In genomic region chr19:42132851-42133528, GRCh38 we compare ENCODE assay signal across 7 cellular contexts. TPM values are rescaled to one million over a fixed set of nuclear protein-coding genes. Genes with fewer than 3 reads are reported as not detected.
A peak's percentile ranks its signal among the peaks of the same experiment; 100 is the strongest.
DNase-seq lines count a peak whose midpoint lies in the region; ATAC-seq and TF ChIP-seq lines count a peak whose summit lies in the region.

No MANE protein-coding gene starts in this region.

- DNase-seq in HuH-7 (ENCODE audit: low spot score): peak; percentile 90
- DNase-seq in PC-3: peak; percentile 71
- DNase-seq in activated T-cell treated with anti-CD3 and anti-CD28 coated beads, Interleukin-2, amount 50 U/mL, for 48 hours: peak; percentile 95
- DNase-seq in fibroblast of pulmonary artery (ENCODE audit: low read depth): no peak
- DNase-seq in stimulated activated naive CD8-positive, alpha-beta T cell treated with anti-CD3 and anti-CD28 coated beads, Interleukin-15, Interleukin-2, amounts not matched to agents 100 U/mL and 50 U/mL, for 24 hours: peak; percentile 90

- TF ChIP-seq CTCF in PC-3 (conservative IDR thresholded peaks at IDR 0.05; ENCODE audit: low read depth, low read length) (peak; percentile 82), fibroblast of pulmonary artery (IDR thresholded peaks at IDR 0.05; ENCODE audit: low read length, missing control alignments) (peak; percentile 59), nephron (IDR thresholded peaks at IDR 0.05; ENCODE audit: unreplicated experiment in 3 of 3) (peak; percentile 97 to 98 (median 98))

- BruUV-seq in PC-3 (replicated peaks; lab: Mats Ljungman, UMichigan): TSS peak; percentile 65

- POLR2A ChIA-PET in PC-3 (lab: Charles Lee; ENCODE audit: unreplicated experiment): interaction anchor here (0.5 kb wide), 1 partner anchor 229 kb away, joined by 39 read pairs; no protein-coding TSS in a partner anchor

- H3K4me3 ChIP-seq in PC-3 (ENCODE audit: low read length) (peak overlapping the region; percentile 66), fibroblast of pulmonary artery (replicated peaks; ENCODE audit: low read depth, low read length) (peak overlapping the region; percentile 49)

- peak overlapping the region in 2 of 3 experiments; percentile 37 to 73 for H3K4me3 Mint-ChIP-seq in nephron

- no peak overlapping the region for H3K27ac ChIP-seq in PC-3 (ENCODE audit: low read length)

- H3F3A ChIP-seq in PC-3 (ENCODE audit: low read length, unreplicated experiment): no peaks in the 10 kb centered on the region

- ATAC-seq in GM18505 (IDR thresholded peaks at IDR 0.05; ENCODE audit: unreplicated experiment) (peak; percentile 31), PC-3 (peak; percentile 72)
- ATAC-seq in stimulated activated naive CD8-positive, alpha-beta T cell treated with anti-CD3 and anti-CD28 coated beads, Interleukin-15, Interleukin-2, amounts not matched to agents 100 U/mL and 50 U/mL, for 24 hours: peak; percentile 56

- H3K4me1 Mint-ChIP-seq in nephron: peaks cover 16% of the 10 kb centered on the region

- peaks cover 67% of the 10 kb centered on the region for H3K27me3 Mint-ChIP-seq in nephron (ENCODE audit: low read depth)

- no peaks in the 10 kb centered on the region for H3K79me2 ChIP-seq in PC-3 (ENCODE audit: low read length)

- no peaks in the 10 kb centered on the region for H3K36me3 Mint-ChIP-seq in nephron (ENCODE audit: low read depth)

- peaks cover 6% of the 10 kb centered on the region; the same call in 1 of the 2 replicates for H3K4me1 ChIP-seq in PC-3 (ENCODE audit: insufficient read depth, low read length)

- no peak overlapping the region for H3K27ac Mint-ChIP-seq in nephron

- CTCF ChIA-PET in PC-3 (lab: Charles Lee): interaction anchor here (0.5 to 1.1 kb wide), 4 partner anchors 13 to 52 kb away, joined by 3 to 4 read pairs (median 3); no protein-coding TSS in a partner anchor

- intact Hi-C loops in PC-3 (cut with micrococcal nuclease): loop anchor here (1.0 kb wide), 2 partner anchors 25 to 51 kb away; no protein-coding TSS in a partner anchor

- no peaks in the 10 kb centered on the region for H3K36me3 ChIP-seq in PC-3 (ENCODE audit: low read depth, low read length)

- no peaks in the 10 kb centered on the region for H3K9me3 Mint-ChIP-seq in nephron

- peak; percentile 21 for TF ChIP-seq POLR2A in GM18505 (IDR thresholded peaks at IDR 0.05; ENCODE audit: borderline replicate concordance, extremely low read depth, insufficient read depth, insufficient read length)

- peak overlapping the region; percentile 8 for H3K9ac ChIP-seq in PC-3 (ENCODE audit: low read length)

- H3K27me3 ChIP-seq in PC-3 (ENCODE audit: low read length): no peaks in the 10 kb centered on the region

- peak overlapping the region; percentile 74 for H2AFZ ChIP-seq in PC-3 (ENCODE audit: low read length)

- no peaks in the 10 kb centered on the region for H3K9me2 ChIP-seq in PC-3 (replicated peaks; ENCODE audit: low read length)

- H3K4me2 ChIP-seq in PC-3 (ENCODE audit: low read length): peak overlapping the region; percentile 93

- no peaks in the 10 kb centered on the region for H4K20me1 ChIP-seq in PC-3 (ENCODE audit: low read length)

- no peaks in the 10 kb centered on the region for H3K9me3 ChIP-seq in PC-3 (ENCODE audit: low read length)

RNA-seq across cellular contexts. Expression of gene POU2F2, which starts 0.7 kb away (rescaled TPM):
- 1.4 and 2.4 TPM in 2 replicates for total RNA-seq in PC-3 (2014; rRNA removed)

RNA-seq across cellular contexts. Expression of gene ZNF574, which starts 57.0 kb away (rescaled TPM):
- 14.4 and 15.2 TPM in 2 replicates for total RNA-seq in PC-3 (2014; rRNA removed)
